In genomic region chr15:75245741-75246140, GRCh38 we compare ENCODE assay signal across 13 cellular contexts. TPM values are rescaled to one million over a fixed set of nuclear protein-coding genes. Genes with fewer than 3 reads are reported as not detected.
"Had no signal": no experiment of that assay in that cellular context is flagged by ENCODE, and none has a peak within 500 bp of the region (broad histone marks: within the 10 kb centered on the region; RNA-seq: fewer than 3 reads in every experiment).

No MANE protein-coding gene starts in this region.

RNA-seq across cellular contexts. Expression of gene GOLGA6C, which starts 12.4 kb away (rescaled TPM):
- total RNA-seq: activated B cell treated with CpG ODN at 0.5 μM for 24 hours; activated CD4-positive, alpha-beta memory T cell treated with anti-CD3 and anti-CD28 coated beads, Interleukin-2, amount 10 ng/mL, durations not matched to agents 7 days and 5 days; activated CD4-positive, alpha-beta T cell treated with anti-CD3 and anti-CD28 coated beads for 36 hours; activated CD4-positive, alpha-beta T cell treated with anti-CD3 and anti-CD28 coated beads, Interleukin-2, amount 10 ng/mL, durations not matched to agents 24 days and 14 days; activated CD4-positive, alpha-beta T cell treated with anti-CD3 and anti-CD28 coated beads, Interleukin-2, amount 10 ng/mL, durations not matched to agents 7 days and 5 days; activated CD8-positive, alpha-beta memory T cell treated with anti-CD3 and anti-CD28 coated beads for 36 hours; activated CD8-positive, alpha-beta memory T cell treated with anti-CD3 and anti-CD28 coated beads, Interleukin-2, amount 10 ng/mL, durations not matched to agents 7 days and 5 days; activated CD8-positive, alpha-beta T cell treated with anti-CD3 and anti-CD28 coated beads for 36 hours; activated CD8-positive, alpha-beta T cell treated with anti-CD3 and anti-CD28 coated beads, Interleukin-2, amount 10 ng/mL, durations not matched to agents 7 days and 5 days; T-cell; T-helper 1 cell treated with Interleukin-12 subunit alpha and Interleukin-12 subunit beta and Interleukin-4 antibody, amounts not matched to agents 30 ng/mL and 1 ng/mL, for 36 hours; T-helper 17 cell; T-helper 2 cell treated with Interferon-gamma antibody and Interleukin-4, amounts not matched to agents 100 ng/mL and 5 ng/mL, for 36 hours had no signal

RNA-seq across cellular contexts. Expression of gene GOLGA6D, which starts 36.9 kb away (rescaled TPM):
- total RNA-seq: activated B cell treated with CpG ODN at 0.5 μM for 24 hours; activated CD4-positive, alpha-beta memory T cell treated with anti-CD3 and anti-CD28 coated beads, Interleukin-2, amount 10 ng/mL, durations not matched to agents 7 days and 5 days; activated CD4-positive, alpha-beta T cell treated with anti-CD3 and anti-CD28 coated beads for 36 hours; activated CD4-positive, alpha-beta T cell treated with anti-CD3 and anti-CD28 coated beads, Interleukin-2, amount 10 ng/mL, durations not matched to agents 24 days and 14 days; activated CD4-positive, alpha-beta T cell treated with anti-CD3 and anti-CD28 coated beads, Interleukin-2, amount 10 ng/mL, durations not matched to agents 7 days and 5 days; activated CD8-positive, alpha-beta memory T cell treated with anti-CD3 and anti-CD28 coated beads for 36 hours; activated CD8-positive, alpha-beta T cell treated with anti-CD3 and anti-CD28 coated beads for 36 hours; activated CD8-positive, alpha-beta T cell treated with anti-CD3 and anti-CD28 coated beads, Interleukin-2, amount 10 ng/mL, durations not matched to agents 7 days and 5 days; T-helper 1 cell treated with Interleukin-12 subunit alpha and Interleukin-12 subunit beta and Interleukin-4 antibody, amounts not matched to agents 30 ng/mL and 1 ng/mL, for 36 hours; T-helper 2 cell treated with Interferon-gamma antibody and Interleukin-4, amounts not matched to agents 100 ng/mL and 5 ng/mL, for 36 hours had no signal
